34 cellular contexts compared by ENCODE assay signal in genomic region chr7:9681284-9681683, GRCh38.
"Had no signal": no experiment of that assay in that cellular context is flagged by ENCODE, and none has a peak within 500 bp of the region (broad histone marks: within the 10 kb centered on the region; RNA-seq: fewer than 3 reads in every experiment).

No MANE protein-coding gene starts in this region.

- H3K4me3 ChIP-seq: adrenal gland, body of pancreas, breast epithelium had no signal

- H3K27ac ChIP-seq: adrenal gland, body of pancreas, brain microvascular endothelial cell, breast epithelium, VCaP had no signal

- H3K9me3 ChIP-seq: adrenal gland, body of pancreas had no signal

- ATAC-seq: activated CD4-positive, alpha-beta T cell treated with anti-CD3 and anti-CD28 coated beads for 36 hours; activated CD4-positive, CD25-positive, alpha-beta regulatory T cell treated with anti-CD3 and anti-CD28 coated beads, Interleukin-2, amount 50 U/mL, for 24 hours; activated CD8-positive, alpha-beta memory T cell treated with anti-CD3 and anti-CD28 coated beads, Interleukin-2, amount 10 ng/mL, durations not matched to agents 7 days and 5 days; activated CD8-positive, alpha-beta T cell treated with anti-CD3 and anti-CD28 coated beads, Interleukin-2, amount 10 ng/mL, durations not matched to agents 7 days and 5 days; activated naive CD4-positive, alpha-beta T cell treated with anti-CD3 and anti-CD28 coated beads, Interleukin-2, amount 50 U/mL, for 72 hours; body of pancreas; WTC11 had no signal

- FAIRE-seq: astrocyte, colon, TTC549 had no signal

- H3K27me3 ChIP-seq: adrenal gland, body of pancreas, brain microvascular endothelial cell, breast epithelium had no signal

- DNase-seq: activated CD4-positive, alpha-beta memory T cell treated with anti-CD3 and anti-CD28 coated beads, Interleukin-2, amount 10 ng/mL, durations not matched to agents 7 days and 5 days; activated CD4-positive, alpha-beta T cell treated with anti-CD3 and anti-CD28 coated beads for 1 hour; activated CD4-positive, alpha-beta T cell treated with anti-CD3 and anti-CD28 coated beads for 36 hours; activated CD4-positive, alpha-beta T cell treated with anti-CD3 and anti-CD28 coated beads for 48 hours; activated CD4-positive, alpha-beta T cell treated with anti-CD3 and anti-CD28 coated beads, Interleukin-2, amount 10 ng/mL, durations not matched to agents 7 days and 5 days; activated CD4-positive, alpha-beta T cell treated with anti-CD3 and anti-CD28 coated beads, Interleukin-2, amount 50 U/mL, for 48 hours; activated CD4-positive, CD25-positive, alpha-beta regulatory T cell; activated CD8-positive, alpha-beta memory T cell treated with anti-CD3 and anti-CD28 coated beads for 24 hours; activated CD8-positive, alpha-beta memory T cell treated with anti-CD3 and anti-CD28 coated beads, Interleukin-2, amount 10 ng/mL, durations not matched to agents 7 days and 5 days; activated CD8-positive, alpha-beta memory T cell treated with anti-CD3 and anti-CD28 coated beads, Interleukin-2, amount 50 U/mL, for 48 hours; activated CD8-positive, alpha-beta T cell treated with anti-CD3 and anti-CD28 coated beads, Interleukin-2, amount 10 ng/mL, durations not matched to agents 7 days and 5 days; activated effector memory CD4-positive, alpha-beta T cell treated with Interleukin-2 at 50 U/mL for 16 hours; activated gamma-delta T cell; activated naive CD4-positive, alpha-beta T cell treated with anti-CD3 and anti-CD28 coated beads, Interleukin-2, amount 10 ng/mL, durations not matched to agents 7 days and 5 days; activated naive CD4-positive, alpha-beta T cell treated with Interleukin-2 at 50 U/mL for 16 hours; activated naive CD8-positive, alpha-beta T cell treated with anti-CD3 and anti-CD28 coated beads for 36 hours; activated T-cell treated with anti-CD3 and anti-CD28 coated beads, Interleukin-2, amount 50 U/mL, for 24 hours; activated T-cell treated with anti-CD3 and anti-CD28 coated beads, Interleukin-2, amount 50 U/mL, for 48 hours; adrenal gland; amniotic stem cell; aorta; body of pancreas; brain microvascular endothelial cell; central memory CD4-positive, alpha-beta T cell; T-helper 2 cell; T-helper 9 cell had no signal

- H3K36me3 ChIP-seq: adrenal gland, brain microvascular endothelial cell, breast epithelium had no signal

- H3K4me1 ChIP-seq: adrenal gland, body of pancreas, breast epithelium had no signal
